1 cellular context compared by ENCODE assay signal in the genomic region with DNA sequence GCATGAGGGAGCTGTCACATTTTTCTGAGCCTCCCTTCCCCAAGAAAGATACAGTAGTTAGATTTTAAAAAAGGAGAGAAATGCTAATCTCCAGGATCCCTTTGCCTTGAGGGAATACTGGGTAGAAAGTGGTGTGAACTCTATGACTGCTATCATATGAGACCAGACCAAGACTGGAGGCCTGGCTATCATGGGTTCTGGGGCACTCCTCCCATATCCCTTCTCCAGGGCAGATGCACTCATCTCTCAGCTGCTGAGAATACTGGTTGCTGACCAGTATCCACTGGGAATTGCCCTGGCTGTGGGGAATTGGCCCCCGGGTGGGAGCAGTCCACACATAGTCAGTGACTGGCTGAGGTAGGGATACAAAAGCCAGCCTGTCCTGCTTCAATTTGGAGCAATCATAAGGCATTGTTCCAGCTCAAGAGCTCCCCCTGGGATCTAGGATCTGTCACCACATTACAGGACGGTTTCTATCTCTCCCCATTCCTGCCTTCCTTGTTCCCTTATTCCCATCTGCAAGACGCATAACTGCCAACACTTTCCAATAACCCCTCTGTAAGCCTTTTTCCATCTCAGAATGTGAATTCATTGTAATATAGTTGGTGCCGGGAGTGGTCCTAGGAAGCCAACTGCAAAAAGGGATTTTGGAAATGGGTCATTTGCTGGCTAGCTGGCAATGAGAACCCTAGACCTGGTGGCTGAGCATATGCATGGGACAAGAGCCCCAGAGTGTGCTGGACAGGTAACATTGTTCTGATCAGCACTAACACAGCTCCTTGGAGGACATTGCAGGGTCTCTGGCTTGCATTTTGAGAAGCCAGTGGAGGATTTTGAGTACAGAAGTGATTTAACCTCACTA.
TF ChIP-seq lines count a peak whose summit lies in the region.

No MANE protein-coding gene starts in this region.

TF ChIP-seq in HCT116, 20 proteins besides CTCF, POLR2A, EP300 and RAD21 (continued from another document):
- no peak for TF ChIP-seq REST (IDR thresholded peaks at IDR 0.05; ENCODE audit: low read depth)
- no peak for TF ChIP-seq ZNF274 (IDR thresholded peaks at IDR 0.05; ENCODE audit: low read depth, low read length)
- TF ChIP-seq EZH2 (IDR thresholded peaks at IDR 0.05) = no peak
- no peak for TF ChIP-seq EGR1 (IDR thresholded peaks at IDR 0.05; ENCODE audit: low read depth)
- TF ChIP-seq SIN3A (IDR thresholded peaks at IDR 0.05; ENCODE audit: low read depth) = no peak
- no peak for TF ChIP-seq EZH2phosphoT487 (IDR thresholded peaks at IDR 0.05; ENCODE audit: borderline replicate concordance)
- TF ChIP-seq SP1 (IDR thresholded peaks at IDR 0.05; ENCODE audit: low read depth) = no peak
- no peak for TF ChIP-seq MAX (IDR thresholded peaks at IDR 0.05)
- TF ChIP-seq ZFX (IDR thresholded peaks at IDR 0.05) = no peak
- no peak for TF ChIP-seq CBX3 (IDR thresholded peaks at IDR 0.05; ENCODE audit: low read depth)
- no peak for TF ChIP-seq JUND (IDR thresholded peaks at IDR 0.05)
